11 cellular contexts compared by ENCODE assay signal in the genomic region with DNA sequence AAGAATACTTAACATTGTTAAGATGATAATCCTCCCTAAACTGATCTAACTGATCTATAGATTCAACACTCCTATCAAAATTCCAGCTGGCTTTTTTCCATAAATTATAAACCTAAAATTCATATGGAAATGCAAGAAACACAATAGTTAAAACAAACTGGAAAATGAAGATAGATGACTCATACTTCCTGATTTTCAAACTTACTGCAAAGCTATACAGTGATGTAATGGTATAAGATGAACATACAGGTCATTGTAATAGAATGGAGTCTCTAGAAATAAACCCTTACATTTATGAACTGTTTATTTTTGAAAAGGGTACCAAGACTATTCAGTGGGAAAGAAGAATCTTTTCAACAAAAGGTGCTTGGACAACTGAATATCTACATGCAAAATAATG. TPM values are rescaled to one million over a fixed set of nuclear protein-coding genes. Genes with fewer than 3 reads are reported as not detected.
DNase-seq lines count a peak whose midpoint lies in the region; ATAC-seq and TF ChIP-seq lines count a peak whose summit lies in the region.
"Had no signal": no experiment of that assay in that cellular context is flagged by ENCODE, and none has a peak within 500 bp of the region (broad histone marks: within the 10 kb centered on the region; RNA-seq: fewer than 3 reads in every experiment).

No MANE protein-coding gene starts in this region.

- peaks cover 14 to 49% of the 10 kb centered on the region in 2 donors for H3K36me3 Mint-ChIP-seq in activated T-cell treated with anti-CD3 and anti-CD28 coated beads, Interleukin-2, amount 50 U/mL, for 72 hours (ENCODE audit: insufficient read depth in 2 of 2)
- H3K36me3 Mint-ChIP-seq in activated T-cell treated with anti-CD3 and anti-CD28 coated beads, Interleukin-2, amount 50 U/mL, for 4 hours (ENCODE audit: insufficient read depth) = peaks cover 42% of the 10 kb centered on the region

- CTCF ChIA-PET in PC-3 (lab: Charles Lee) = interaction anchor here (0.8 kb wide), 1 partner anchor 37 kb away, joined by 3 read pairs; no protein-coding TSS in a partner anchor

- H3F3A ChIP-seq in PC-3 (ENCODE audit: low read length, unreplicated experiment) = no peaks in the 10 kb centered on the region
- no peaks in the 10 kb centered on the region for H3F3A ChIP-seq in smooth muscle cell (ENCODE audit: low read depth)

- no peak overlapping the region for H3K4me3 Mint-ChIP-seq in activated T-cell treated with anti-CD3 and anti-CD28 coated beads, Interleukin-2, amount 50 U/mL, for 72 hours
- H3K4me3 Mint-ChIP-seq in activated T-cell treated with anti-CD3 and anti-CD28 coated beads, Interleukin-2, amount 50 U/mL, for 4 hours = no peak overlapping the region

- BruUV-seq in PC-3 (replicated peaks; lab: Mats Ljungman, UMichigan) = no TSS peak

- no peaks in the 10 kb centered on the region for H3K27me3 Mint-ChIP-seq in activated T-cell treated with anti-CD3 and anti-CD28 coated beads, Interleukin-2, amount 50 U/mL, for 72 hours (ENCODE audit: low read depth)
- no peaks in the 10 kb centered on the region for H3K27me3 Mint-ChIP-seq in activated T-cell treated with anti-CD3 and anti-CD28 coated beads, Interleukin-2, amount 50 U/mL, for 4 hours (ENCODE audit: low read depth)

- H2AFZ ChIP-seq in PC-3 (ENCODE audit: low read length) (no peak overlapping the region), smooth muscle cell (ENCODE audit: low read depth) (no peak overlapping the region)

- no peak for DNase-seq in activated T-cell treated with anti-CD3 and anti-CD28 coated beads, Interleukin-2, amount 50 U/mL, for 72 hours
- no peak for DNase-seq in activated T-cell treated with anti-CD3 and anti-CD28 coated beads, Interleukin-2, amount 50 U/mL, for 4 hours
- no peak for DNase-seq in PC-3
- DNase-seq in choroid plexus epithelial cell (ENCODE audit: low read depth) = peak; percentile 58
- DNase-seq in smooth muscle cell (lab: John Stamatoyannopoulos, UW; ENCODE audit: unreplicated experiment) = no peak
- DNase-seq in dorsolateral prefrontal cortex = no peak
- no peak for DNase-seq in NCI-H2107 (lab: John Stamatoyannopoulos, UW)
- DNase-seq: activated CD8-positive, alpha-beta memory T cell treated with anti-CD3 and anti-CD28 coated beads for 24 hours; NCI-H1436 treated with DMSO at 0.1 percent for 48 hours; NCI-H510A treated with DMSO at 0.1 percent for 48 hours had no signal

- H3K9me3 ChIP-seq in PC-3 (ENCODE audit: low read length) (no peaks in the 10 kb centered on the region), smooth muscle cell (replicated peaks; ENCODE audit: low read depth) (no peaks in the 10 kb centered on the region)

- H3K9ac ChIP-seq in PC-3 (ENCODE audit: low read length) (no peak overlapping the region), smooth muscle cell (ENCODE audit: low read depth) (no peak overlapping the region)

- H3K27me3 ChIP-seq in PC-3 (ENCODE audit: low read length) (no peaks in the 10 kb centered on the region), smooth muscle cell (ENCODE audit: low read depth) (no peaks in the 10 kb centered on the region), dorsolateral prefrontal cortex (no peaks in the 10 kb centered on the region)

- H3K9me3 Mint-ChIP-seq in activated T-cell treated with anti-CD3 and anti-CD28 coated beads, Interleukin-2, amount 50 U/mL, for 72 hours = no peaks in the 10 kb centered on the region
- H3K9me3 Mint-ChIP-seq in activated T-cell treated with anti-CD3 and anti-CD28 coated beads, Interleukin-2, amount 50 U/mL, for 4 hours = no peaks in the 10 kb centered on the region

- H3K4me2 ChIP-seq in PC-3 (ENCODE audit: low read length) (no peak overlapping the region), smooth muscle cell (no peak overlapping the region)

- POLR2A ChIA-PET in PC-3 (lab: Charles Lee; ENCODE audit: unreplicated experiment) = no interaction called here

- H4K20me1 ChIP-seq in PC-3 (ENCODE audit: low read length) (no peaks in the 10 kb centered on the region), smooth muscle cell (ENCODE audit: low read depth) (peaks cover 19% of the 10 kb centered on the region)

- H3K4me1 ChIP-seq in PC-3 (ENCODE audit: insufficient read depth, low read length) (no peaks in the 10 kb centered on the region), smooth muscle cell (ENCODE audit: low read depth) (no peaks in the 10 kb centered on the region)

- H3K4me1 Mint-ChIP-seq in activated T-cell treated with anti-CD3 and anti-CD28 coated beads, Interleukin-2, amount 50 U/mL, for 72 hours (ENCODE audit: low read depth) = peaks cover 10% of the 10 kb centered on the region
- H3K4me1 Mint-ChIP-seq in activated T-cell treated with anti-CD3 and anti-CD28 coated beads, Interleukin-2, amount 50 U/mL, for 4 hours (ENCODE audit: low read depth) = peaks cover 2% of the 10 kb centered on the region

- intact Hi-C loops in PC-3 (cut with micrococcal nuclease) = no loop called here
- intact Hi-C loops in dorsolateral prefrontal cortex (cut with DNase I) = no loop called here

- peaks cover 87% of the 10 kb centered on the region for H3K36me3 ChIP-seq in PC-3 (ENCODE audit: low read depth, low read length)
- H3K36me3 ChIP-seq in smooth muscle cell (ENCODE audit: low read depth) = peaks cover 58% of the 10 kb centered on the region

- H3K79me2 ChIP-seq in PC-3 (ENCODE audit: low read length) = no peaks in the 10 kb centered on the region
- H3K79me2 ChIP-seq in smooth muscle cell (ENCODE audit: low read depth) = no peaks in the 10 kb centered on the region

- TF ChIP-seq CTCF in PC-3 (conservative IDR thresholded peaks at IDR 0.05; ENCODE audit: low read depth, low read length) (no peak), choroid plexus epithelial cell (conservative IDR thresholded peaks at IDR 0.05; ENCODE audit: low read depth, low read length) (no peak), smooth muscle cell (IDR thresholded peaks at IDR 0.05; ENCODE audit: borderline replicate concordance, insufficient read depth, poor library complexity, severe bottlenecking) (no peak), dorsolateral prefrontal cortex (IDR thresholded peaks at IDR 0.05 in 54 of 56, conservative IDR thresholded peaks at IDR 0.05 in 2 of 56; ENCODE audit: low read depth in 1 of 56, partially characterized antibody in 56 of 56) (no peak)

- H3K27ac Mint-ChIP-seq in activated T-cell treated with anti-CD3 and anti-CD28 coated beads, Interleukin-2, amount 50 U/mL, for 72 hours = peak overlapping the region; percentile 87

- H3K27ac ChIP-seq in PC-3 (ENCODE audit: low read length) (no peak overlapping the region), smooth muscle cell (ENCODE audit: low read depth) (peak overlapping the region; percentile 64), dorsolateral prefrontal cortex (no peak overlapping the region)

- ATAC-seq in activated T-cell treated with anti-CD3 and anti-CD28 coated beads, Interleukin-2, amount 50 U/mL, for 72 hours (replicated peaks in 1 of 2) = no peak
- ATAC-seq in activated T-cell treated with anti-CD3 and anti-CD28 coated beads, Interleukin-2, amount 50 U/mL, for 4 hours = no peak
- ATAC-seq in PC-3 (peak; percentile 63), HG02973 (IDR thresholded peaks at IDR 0.05; ENCODE audit: unreplicated experiment) (no peak)

- no peaks in the 10 kb centered on the region for H3K9me2 ChIP-seq in PC-3 (replicated peaks; ENCODE audit: low read length)

- H3K4me3 ChIP-seq in PC-3 (ENCODE audit: low read length) (no peak overlapping the region), choroid plexus epithelial cell (ENCODE audit: low read depth, low read length) (no peak overlapping the region), smooth muscle cell (no peak overlapping the region), dorsolateral prefrontal cortex (no peak overlapping the region)

RNA-seq across cellular contexts. Expression of a gene that starts 32.3 kb away (rescaled TPM):
- 100 to 1,000 TPM; 150 to 173 TPM for total RNA-seq in activated T-cell treated with anti-CD3 and anti-CD28 coated beads, Interleukin-2, amount 50 U/mL, for 72 hours
- 10 to 100 TPM; 78.2 to 91.1 (median 80.5) TPM for total RNA-seq in activated T-cell treated with anti-CD3 and anti-CD28 coated beads, Interleukin-2, amount 50 U/mL, for 4 hours
- 38.3 and 42.0 TPM in 2 replicates for total RNA-seq in PC-3 (2014; rRNA removed)
- total RNA-seq in smooth muscle cell = 80.7 and 87.1 TPM in 2 replicates
- 130 and 164 TPM in 2 replicates for polyA plus RNA-seq in smooth muscle cell
- 100 to 1,000 TPM in 53 of 120 experiments, 10 to 100 TPM in 67; 67.0 to 134 (median 97.3) TPM for total RNA-seq in dorsolateral prefrontal cortex
